33 cellular contexts compared by ENCODE assay signal in genomic region chr18:35517715-35518114, GRCh38.
"Had no signal": no experiment of that assay in that cellular context is flagged by ENCODE, and none has a peak within 500 bp of the region (broad histone marks: within the 10 kb centered on the region; RNA-seq: fewer than 3 reads in every experiment).

No MANE protein-coding gene starts in this region.

- H3K4me2 ChIP-seq: SK-N-SH had no signal

- H3K36me3 Mint-ChIP-seq: activated CD4-positive, alpha-beta memory T cell treated with anti-CD3 and anti-CD28 coated beads for 36 hours; activated naive CD4-positive, alpha-beta T cell treated with anti-CD3 and anti-CD28 coated beads, Interleukin-2, amount 50 U/mL, for 72 hours had no signal

- H3K9me3 ChIP-seq: adrenal gland, body of pancreas, breast epithelium, MG63, Peyer's patch, SJSA1, SK-N-SH had no signal

- H3K9ac ChIP-seq: SK-N-SH had no signal

- H3K4me1 ChIP-seq: breast epithelium, Peyer's patch had no signal

- DNase-seq: activated CD4-positive, alpha-beta memory T cell treated with anti-CD3 and anti-CD28 coated beads for 36 hours; activated CD4-positive, alpha-beta T cell treated with anti-CD3 and anti-CD28 coated beads, Interleukin-2, amount 50 U/mL, for 1 hour; activated CD8-positive, alpha-beta memory T cell treated with anti-CD3 and anti-CD28 coated beads, Interleukin-2, amount 50 U/mL, for 4 hours; activated gamma-delta T cell treated with Interleukin-2 at 50 U/mL for 16 hours; activated naive CD4-positive, alpha-beta T cell treated with anti-CD3 and anti-CD28 coated beads for 36 hours; activated T-cell treated with anti-CD3 and anti-CD28 coated beads for 4 hours; activated T-cell treated with anti-CD3 and anti-CD28 coated beads, Interleukin-2, amount 50 U/mL, for 4 hours; adrenal gland; body of pancreas; Karpas-422; KBM-7; MG63; NCI-H1048; NCI-H1105 treated with DMSO at 0.1 percent for 48 hours; NCI-H1436; NCI-H1694; NCI-H1930; NCI-H2081 treated with DMSO at 0.1 percent for 48 hours; NCI-H226; NCI-H446 treated with DMSO at 0.1 percent for 48 hours; NCI-H524; NCI-H69; NCI-H82; Peyer's patch; RPMI8226; SHP77 treated with DMSO at 0.1 percent for 48 hours; SK-N-SH had no signal

- H3K4me3 ChIP-seq: adrenal gland, body of pancreas, breast epithelium, MG63, Peyer's patch, SJSA1 had no signal

- ATAC-seq: activated naive CD4-positive, alpha-beta T cell treated with anti-CD3 and anti-CD28 coated beads, Interleukin-2, amount 50 U/mL, for 72 hours; activated T-cell treated with anti-CD3 and anti-CD28 coated beads, Interleukin-2, amount 50 U/mL, for 4 hours; body of pancreas had no signal

- H3K4me3 Mint-ChIP-seq: activated CD4-positive, alpha-beta memory T cell treated with anti-CD3 and anti-CD28 coated beads for 36 hours; activated naive CD4-positive, alpha-beta T cell treated with anti-CD3 and anti-CD28 coated beads for 36 hours; activated T-cell treated with anti-CD3 and anti-CD28 coated beads, Interleukin-2, amount 50 U/mL, for 4 hours; activated T-helper 1 cell treated with anti-CD3 and anti-CD28 coated beads, Interleukin-12 subunit alpha, Interleukin-12 subunit beta, Interleukin-2, Interleukin-4 antibody, amounts not matched to agents 30 ng/mL and 10 ng/mL and 1 ng/mL, durations not matched to agents 14 hours and 24 hours and 36 hours; T-helper 1 cell treated with Interleukin-12 subunit alpha and Interleukin-12 subunit beta and Interleukin-4 antibody, amounts not matched to agents 30 μg/mL and 1 μg/mL, for 36 hours; T-helper 2 cell treated with Interferon-gamma antibody and Interleukin-4, amounts not matched to agents 5 μg/mL and 100 μg/mL, for 36 hours had no signal

- H3K9me3 Mint-ChIP-seq: activated CD4-positive, alpha-beta memory T cell treated with anti-CD3 and anti-CD28 coated beads for 36 hours; activated naive CD4-positive, alpha-beta T cell treated with anti-CD3 and anti-CD28 coated beads for 36 hours; activated naive CD4-positive, alpha-beta T cell treated with anti-CD3 and anti-CD28 coated beads, Interleukin-2, amount 50 U/mL, for 72 hours; activated T-cell treated with anti-CD3 and anti-CD28 coated beads, Interleukin-2, amount 50 U/mL, for 4 hours; activated T-helper 1 cell treated with anti-CD3 and anti-CD28 coated beads, Interleukin-12 subunit alpha, Interleukin-12 subunit beta, Interleukin-2, Interleukin-4 antibody, amounts not matched to agents 30 ng/mL and 10 ng/mL and 1 ng/mL, durations not matched to agents 14 hours and 24 hours and 36 hours; T-helper 1 cell treated with Interleukin-12 subunit alpha and Interleukin-12 subunit beta and Interleukin-4 antibody, amounts not matched to agents 30 μg/mL and 1 μg/mL, for 36 hours; T-helper 2 cell treated with Interferon-gamma antibody and Interleukin-4, amounts not matched to agents 5 μg/mL and 100 μg/mL, for 36 hours had no signal

- H3K36me3 ChIP-seq: adrenal gland, breast epithelium, MG63, Peyer's patch, SJSA1 had no signal

- H3K27ac Mint-ChIP-seq: activated CD4-positive, alpha-beta memory T cell treated with anti-CD3 and anti-CD28 coated beads for 36 hours; activated naive CD4-positive, alpha-beta T cell treated with anti-CD3 and anti-CD28 coated beads for 36 hours; activated T-helper 1 cell treated with anti-CD3 and anti-CD28 coated beads, Interleukin-12 subunit alpha, Interleukin-12 subunit beta, Interleukin-2, Interleukin-4 antibody, amounts not matched to agents 30 ng/mL and 10 ng/mL and 1 ng/mL, durations not matched to agents 14 hours and 24 hours and 36 hours; T-helper 1 cell treated with Interleukin-12 subunit alpha and Interleukin-12 subunit beta and Interleukin-4 antibody, amounts not matched to agents 30 μg/mL and 1 μg/mL, for 36 hours; T-helper 2 cell treated with Interferon-gamma antibody and Interleukin-4, amounts not matched to agents 5 μg/mL and 100 μg/mL, for 36 hours had no signal

- H3K27me3 ChIP-seq: adrenal gland, body of pancreas, breast epithelium, MG63, Peyer's patch, SJSA1 had no signal

- H3K27ac ChIP-seq: adrenal gland, body of pancreas, breast epithelium, Peyer's patch, SJSA1 had no signal

- H3K27me3 Mint-ChIP-seq: activated CD4-positive, alpha-beta memory T cell treated with anti-CD3 and anti-CD28 coated beads for 36 hours had no signal
